ENCODE assay signal across 23 cellular contexts in genomic region chr12:90229771-90230170, GRCh38.
DNase-seq lines count a peak whose midpoint lies in the region; ATAC-seq and TF ChIP-seq lines count a peak whose summit lies in the region.
"Had no signal": no experiment of that assay in that cellular context is flagged by ENCODE, and none has a peak within 500 bp of the region (broad histone marks: within the 10 kb centered on the region; RNA-seq: fewer than 3 reads in every experiment).

No MANE protein-coding gene starts in this region.

- TF ChIP-seq CTCF in GM23338 (conservative IDR thresholded peaks at IDR 0.05; ENCODE audit: low read depth in 2 of 2) (no peak), SK-N-SH (IDR thresholded peaks at IDR 0.05) (no peak), fibroblast of pulmonary artery (IDR thresholded peaks at IDR 0.05; ENCODE audit: low read length, missing control alignments) (no peak), mesothelial cell of epicardium (IDR thresholded peaks at IDR 0.05; ENCODE audit: unreplicated experiment) (no peak), tibial artery (IDR thresholded peaks at IDR 0.05) (no peak)

- H3K4me3 Mint-ChIP-seq in GM23338 = no peak overlapping the region
- no peak overlapping the region for H3K4me3 Mint-ChIP-seq in mesothelial cell of epicardium
- H3K4me3 Mint-ChIP-seq: activated CD8-positive, alpha-beta T cell treated with anti-CD3 and anti-CD28 coated beads, Interleukin-2, amount 10 ng/mL, durations not matched to agents 7 days and 5 days; activated naive CD8-positive, alpha-beta T cell; CD8-positive, alpha-beta T cell; stimulated activated naive CD8-positive, alpha-beta T cell treated with anti-CD3 and anti-CD28 coated beads, Interleukin-15, Interleukin-2, amounts not matched to agents 100 ng/mL and 50 ng/mL, for 24 hours had no signal

- H4K20me1 ChIP-seq in GM23338 (replicated peaks; ENCODE audit: insufficient read depth) (no peaks in the 10 kb centered on the region), SK-N-SH (ENCODE audit: insufficient read depth) (no peaks in the 10 kb centered on the region)

- no peak for TF ChIP-seq RAD21 in SK-N-SH (IDR thresholded peaks at IDR 0.05; ENCODE audit: low read length)

- H2AFZ ChIP-seq in GM23338 = peak overlapping the region; percentile 7; the same call in 1 of the 2 replicates
- H2AFZ ChIP-seq in SK-N-SH (ENCODE audit: low read depth) = peak overlapping the region; percentile 37; the same call in 1 of the 2 replicates

- DNase-seq in GM23338 (ENCODE audit: low spot score) (peak; percentile 68), SK-N-SH (no peak), fibroblast of pulmonary artery (ENCODE audit: low read depth) (peak; percentile 26), mesothelial cell of epicardium (ENCODE audit: low spot score in 2 of 2, unreplicated experiment in 2 of 2) (no peak), anterior cingulate cortex (lab: John Stamatoyannopoulos, UW) (no peak), NCI-H774 (lab: John Stamatoyannopoulos, UW) (no peak), tibial artery (no peak)
- DNase-seq: activated CD8-positive, alpha-beta T cell treated with anti-CD3 and anti-CD28 coated beads, Interleukin-2, amount 10 ng/mL, durations not matched to agents 7 days and 5 days; activated T-cell treated with anti-CD3 and anti-CD28 coated beads, Interleukin-2, amount 50 U/mL, for 48 hours; body of pancreas; CD8-positive, alpha-beta T cell; DND-41; effector CD4-positive, alpha-beta T cell; left colon; MV-4-11; NCI-H2029; pancreas; Right ventricle myocardium superior; stimulated activated CD4-positive, alpha-beta T cell treated with anti-CD3 and anti-CD28 coated beads, Interleukin-1b, Interleukin-23, amount 100 ng/mL, for 48 hours had no signal

- intact Hi-C loops in tibial artery (cut with DNase I; ENCODE audit: low total_unique reads) = no loop called here

- H3K27ac Mint-ChIP-seq in GM23338 (peak overlapping the region; percentile 89), mesothelial cell of epicardium (peak overlapping the region; percentile 87)
- H3K27ac Mint-ChIP-seq: activated CD8-positive, alpha-beta T cell treated with anti-CD3 and anti-CD28 coated beads, Interleukin-2, amount 10 ng/mL, durations not matched to agents 7 days and 5 days; activated naive CD8-positive, alpha-beta T cell; CD8-positive, alpha-beta T cell; stimulated activated naive CD8-positive, alpha-beta T cell treated with anti-CD3 and anti-CD28 coated beads, Interleukin-15, Interleukin-2, amounts not matched to agents 100 ng/mL and 50 ng/mL, for 24 hours had no signal

- H3K4me3 ChIP-seq in GM23338 = no peak overlapping the region
- no peak overlapping the region for H3K4me3 ChIP-seq in SK-N-SH (ENCODE audit: low read depth in 2 of 2, low read length in 1 of 2)
- H3K4me3 ChIP-seq in fibroblast of pulmonary artery (replicated peaks; ENCODE audit: low read depth, low read length) = no peak overlapping the region
- H3K4me3 ChIP-seq in tibial artery = no peak overlapping the region
- H3K4me3 ChIP-seq: body of pancreas, pancreas had no signal

- H3K4me1 ChIP-seq in GM23338 (ENCODE audit: insufficient read depth) (peaks cover 5% of the 10 kb centered on the region; the same call in 1 of the 2 replicates), SK-N-SH (ENCODE audit: control insufficient read depth in 1 of 2, insufficient read depth in 2 of 2, low read depth in 1 of 2, low read length in 1 of 2) (peaks cover 0 to 7% of the 10 kb centered on the region in 2 experiments; a peak in 2 of 4 replicates), tibial artery (peaks cover 0 to 6% (median 0%) of the 10 kb centered on the region in 4 donors)
- H3K4me1 ChIP-seq: body of pancreas, pancreas had no signal

- H3K4me1 Mint-ChIP-seq in GM23338 (peaks cover 16% of the 10 kb centered on the region; the same call in 2 of the 3 replicates), mesothelial cell of epicardium (peaks cover 45% of the 10 kb centered on the region)

- H3K27ac ChIP-seq in GM23338 (ENCODE audit: low read depth) (peak overlapping the region; percentile 67; the same call in 1 of the 2 replicates), SK-N-SH (ENCODE audit: low read depth in 2 of 2, low read length in 1 of 2) (peak overlapping the region in 1 of 2 experiments; percentile 53; a peak in 2 of 4 replicates), tibial artery (no peak overlapping the region)
- H3K27ac ChIP-seq: body of pancreas, pancreas had no signal

- ATAC-seq in GM23338 (peak; percentile 82), HG02759 (IDR thresholded peaks at IDR 0.05; ENCODE audit: unreplicated experiment) (no peak)
- ATAC-seq: activated CD8-positive, alpha-beta T cell treated with anti-CD3 and anti-CD28 coated beads, Interleukin-2, amount 10 ng/mL, durations not matched to agents 7 days and 5 days; body of pancreas; CD8-positive, alpha-beta T cell; left colon; pancreas; sciatic nerve had no signal

- CTCF ChIA-PET in SK-N-SH (lab: Yijun Ruan, JAX) = no interaction called here

- H3K36me3 ChIP-seq in GM23338 (ENCODE audit: insufficient read depth) = no peaks in the 10 kb centered on the region
- no peaks in the 10 kb centered on the region for H3K36me3 ChIP-seq in SK-N-SH (replicated peaks in 1 of 2; ENCODE audit: control insufficient read depth in 1 of 2, insufficient read depth in 2 of 2, low read length in 1 of 2)
- no peaks in the 10 kb centered on the region for H3K36me3 ChIP-seq in tibial artery
- H3K36me3 ChIP-seq: pancreas had no signal

- H3K9me3 Mint-ChIP-seq in GM23338 (peaks cover 2% of the 10 kb centered on the region; the same call in 1 of the 3 replicates), mesothelial cell of epicardium (peaks cover 8% of the 10 kb centered on the region)
- H3K9me3 Mint-ChIP-seq: CD8-positive, alpha-beta T cell; stimulated activated naive CD8-positive, alpha-beta T cell treated with anti-CD3 and anti-CD28 coated beads, Interleukin-15, Interleukin-2, amounts not matched to agents 100 ng/mL and 50 ng/mL, for 24 hours had no signal

- H3K27me3 Mint-ChIP-seq in GM23338 (ENCODE audit: insufficient read depth, low read depth, poor library complexity) (no peaks in the 10 kb centered on the region), mesothelial cell of epicardium (ENCODE audit: low read depth) (no peaks in the 10 kb centered on the region)

- H3K9ac ChIP-seq in SK-N-SH = no peak overlapping the region

- no peaks in the 10 kb centered on the region for H3K9me2 ChIP-seq in GM23338 (ENCODE audit: insufficient read depth)
- no peaks in the 10 kb centered on the region for H3K9me2 ChIP-seq in SK-N-SH

- peak overlapping the region; percentile 48 for H3K4me2 ChIP-seq in GM23338
- no peak overlapping the region for H3K4me2 ChIP-seq in SK-N-SH

- POLR2A ChIA-PET in SK-N-SH (lab: Yijun Ruan, JAX) = no interaction called here

- H3K36me3 Mint-ChIP-seq in GM23338 (ENCODE audit: low read depth) (no peaks in the 10 kb centered on the region; the same call in 2 of the 3 replicates), mesothelial cell of epicardium (no peaks in the 10 kb centered on the region)
- H3K36me3 Mint-ChIP-seq: activated naive CD8-positive, alpha-beta T cell; CD8-positive, alpha-beta T cell had no signal

- no peaks in the 10 kb centered on the region for H3K79me2 ChIP-seq in GM23338 (replicated peaks; ENCODE audit: insufficient read depth)
- no peaks in the 10 kb centered on the region for H3K79me2 ChIP-seq in SK-N-SH (ENCODE audit: insufficient read depth)

- H3F3A ChIP-seq in GM23338 (replicated peaks; ENCODE audit: low read depth) (no peaks in the 10 kb centered on the region), SK-N-SH (replicated peaks; ENCODE audit: insufficient read depth) (no peaks in the 10 kb centered on the region)

- WGBS in SK-N-SH (ENCODE audit: low lambda C conversion rate) = 35% methylated on average over 3 of the region's 3 CpGs

- no peak for TF ChIP-seq EP300 in SK-N-SH (IDR thresholded peaks at IDR 0.05; ENCODE audit: borderline replicate concordance in 1 of 2, low read depth in 1 of 2, low read length in 1 of 2)

- no peaks in the 10 kb centered on the region for H3K9me3 ChIP-seq in SK-N-SH
- H3K9me3 ChIP-seq in tibial artery = no peaks in the 10 kb centered on the region
- H3K9me3 ChIP-seq: body of pancreas, pancreas had no signal

- H3K27me3 ChIP-seq in GM23338 (ENCODE audit: insufficient read depth) (no peaks in the 10 kb centered on the region), SK-N-SH (ENCODE audit: insufficient read depth) (no peaks in the 10 kb centered on the region), tibial artery (no peaks in the 10 kb centered on the region)
- H3K27me3 ChIP-seq: body of pancreas, pancreas had no signal

TF ChIP-seq in GM23338, 12 proteins besides CTCF, POLR2A, EP300 and RAD21:
- no peak for TF ChIP-seq CREB1 (CRISPR knock-in tag; IDR thresholded peaks at IDR 0.05; ENCODE audit: low read depth)
- no peak for TF ChIP-seq ZNF114 (CRISPR knock-in tag; IDR thresholded peaks at IDR 0.05)
- no peak for TF ChIP-seq STAT1 (IDR thresholded peaks at IDR 0.05; ENCODE audit: unreplicated experiment)
- TF ChIP-seq ZNF331 (CRISPR knock-in tag; IDR thresholded peaks at IDR 0.05; ENCODE audit: low read depth) = no peak

TF ChIP-seq in SK-N-SH, 30 proteins besides CTCF, POLR2A, EP300 and RAD21 (continues in another document):
- TF ChIP-seq GATA2 (CRISPR knock-in tag; IDR thresholded peaks at IDR 0.05) (no peak), NRF1 (IDR thresholded peaks at IDR 0.05; ENCODE audit: low read depth, low read length) (no peak), TEAD4 (IDR thresholded peaks at IDR 0.05; ENCODE audit: borderline replicate concordance, insufficient read depth) (no peak), RXRA (IDR thresholded peaks at IDR 0.05; ENCODE audit: borderline replicate concordance, low read depth) (no peak), USF2 (IDR thresholded peaks at IDR 0.05; ENCODE audit: borderline replicate concordance, low read depth, low read length) (no peak), IRF3 (IDR thresholded peaks at IDR 0.05; ENCODE audit: low read depth, low read length) (no peak), MEF2A (IDR thresholded peaks at IDR 0.05; ENCODE audit: borderline replicate concordance, low read depth) (no peak), GABPA (IDR thresholded peaks at IDR 0.05; ENCODE audit: low read depth) (no peak)

Comparison
In these comparisons a context has a peak if more than half of its experiments do, and no peak if none do; other contexts are left out.
1. DNase-seq: peak in GM23338 (single experiment) and fibroblast of pulmonary artery (single experiment); none in SK-N-SH (single experiment), mesothelial cell of epicardium (0 of 2), anterior cingulate cortex (0 of 58), NCI-H774 (single experiment) and tibial artery (0 of 2).